Comparison of ENCODE assay signal across 20 cellular contexts in the genomic region with DNA sequence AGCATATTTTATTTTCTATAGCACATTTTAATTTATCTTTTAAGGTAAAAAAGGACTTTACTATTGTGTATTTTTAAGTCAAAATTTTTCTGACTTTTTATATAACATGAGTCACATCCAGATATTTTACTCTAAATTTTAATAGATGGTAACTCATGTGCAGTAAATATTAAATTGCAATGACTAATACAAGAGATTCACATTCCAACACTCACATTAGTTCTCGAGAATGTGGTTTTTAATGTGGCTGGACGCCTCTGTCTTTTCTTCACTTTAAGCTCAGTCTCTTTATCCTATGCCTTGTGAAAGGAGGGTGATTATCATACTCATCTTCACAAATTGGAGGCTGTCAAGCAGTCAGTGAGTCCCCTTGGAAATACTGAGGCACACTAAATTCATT.
DNase-seq lines count a peak whose midpoint lies in the region; TF ChIP-seq lines count a peak whose summit lies in the region.
"Had no signal": no experiment of that assay in that cellular context is flagged by ENCODE, and none has a peak within 500 bp of the region (broad histone marks: within the 10 kb centered on the region; RNA-seq: fewer than 3 reads in every experiment).

No MANE protein-coding gene starts in this region.

- peak; percentile 13 for DNase-seq in AG10803 (ENCODE audit: low read depth)
- peak; percentile 8 for DNase-seq in GM04504 (ENCODE audit: low read depth)
- DNase-seq in RWPE1 (ENCODE audit: low spot score): peak; percentile 20
- no peak for DNase-seq in osteocyte (ENCODE audit: extremely low spot score, unreplicated experiment)
- DNase-seq in NCI-H1092 (lab: John Stamatoyannopoulos, UW): no peak
- DNase-seq in DMS 273 treated with DMSO at 0.1 percent for 48 hours (lab: John Stamatoyannopoulos, UW): no peak
- no peak for DNase-seq in thyroid gland
- no peak for DNase-seq in pons (ENCODE audit: low spot score)
- DNase-seq: ACHN; CD8-positive, alpha-beta T cell; DMS79 treated with DMSO at 0.1 percent for 48 hours; GF-D8; H9; NCI-H146; NCI-H2081 treated with DMSO at 0.1 percent for 48 hours; NCI-H510A treated with DMSO at 0.1 percent for 48 hours; SHP77 treated with DMSO at 0.1 percent for 48 hours had no signal

- CTCF ChIA-PET in RWPE1 (lab: Yijun Ruan, JAX): no interaction called here

- H3K27ac Mint-ChIP-seq in osteocyte (ENCODE audit: unreplicated experiment): peak overlapping the region; percentile 18
- H3K27ac Mint-ChIP-seq: CD8-positive, alpha-beta T cell; H9 had no signal

- H3K4me3 ChIP-seq in AG10803 (ENCODE audit: low read length): no peak overlapping the region
- no peak overlapping the region for H3K4me3 ChIP-seq in thyroid gland (replicated peaks in 1 of 3)
- H3K4me3 ChIP-seq: BLaER1, K562 had no signal

- TF ChIP-seq POLR2A in thyroid gland (IDR thresholded peaks at IDR 0.05): no peak

- POLR2A ChIA-PET in RWPE1 (lab: Yijun Ruan, JAX; ENCODE audit: low non-redundant PET): no interaction called here

- H3K27ac ChIP-seq in RWPE1: no peak overlapping the region
- no peak overlapping the region for H3K27ac ChIP-seq in thyroid gland
- H3K27ac ChIP-seq: BLaER1, HL-60 had no signal

- no peak overlapping the region for H3K4me3 Mint-ChIP-seq in osteocyte (ENCODE audit: unreplicated experiment)
- H3K4me3 Mint-ChIP-seq: CD8-positive, alpha-beta T cell; H9 had no signal

- intact Hi-C loops in thyroid gland (cut with DNase I): no loop called here

- H3K9me3 Mint-ChIP-seq in osteocyte (ENCODE audit: unreplicated experiment): peaks cover 6% of the 10 kb centered on the region

- H3K4me1 Mint-ChIP-seq in osteocyte (ENCODE audit: unreplicated experiment): peaks cover 20% of the 10 kb centered on the region
- H3K4me1 Mint-ChIP-seq: H9 had no signal

- WGBS in thyroid gland, 2 donors: 83 to 91% methylated on average over 2 of the region's 2 CpGs

- H3K4me1 ChIP-seq in thyroid gland: no peaks in the 10 kb centered on the region
- H3K4me1 ChIP-seq: BLaER1 had no signal

- H3K27me3 Mint-ChIP-seq in osteocyte (ENCODE audit: unreplicated experiment): no peaks in the 10 kb centered on the region

- no peaks in the 10 kb centered on the region for H3K36me3 Mint-ChIP-seq in osteocyte (ENCODE audit: unreplicated experiment)
- H3K36me3 Mint-ChIP-seq: CD8-positive, alpha-beta T cell had no signal

- H3K27me3 ChIP-seq in thyroid gland: no peaks in the 10 kb centered on the region
- H3K27me3 ChIP-seq: BLaER1 had no signal

- no peak for TF ChIP-seq CTCF in AG10803 (conservative IDR thresholded peaks at IDR 0.05; ENCODE audit: low read length)
- TF ChIP-seq CTCF in RWPE1 (conservative IDR thresholded peaks at IDR 0.05; ENCODE audit: low read depth): no peak
- TF ChIP-seq CTCF in osteocyte (IDR thresholded peaks at IDR 0.05): no peak
- TF ChIP-seq CTCF in thyroid gland (IDR thresholded peaks at IDR 0.05): no peak

- no peaks in the 10 kb centered on the region for H3K9me3 ChIP-seq in thyroid gland

- no peaks in the 10 kb centered on the region for H3K36me3 ChIP-seq in thyroid gland
- H3K36me3 ChIP-seq: BLaER1 had no signal

Comparison
In these comparisons a context has a peak if more than half of its experiments do, and no peak if none do; other contexts are left out.
1. DNase-seq: peak in AG10803 (single experiment), GM04504 (single experiment) and RWPE1 (single experiment); none in osteocyte (single experiment), NCI-H1092 (single experiment), DMS 273 treated with DMSO at 0.1 percent for 48 hours (single experiment), thyroid gland (0 of 2) and pons (single experiment).